In the genomic region with DNA sequence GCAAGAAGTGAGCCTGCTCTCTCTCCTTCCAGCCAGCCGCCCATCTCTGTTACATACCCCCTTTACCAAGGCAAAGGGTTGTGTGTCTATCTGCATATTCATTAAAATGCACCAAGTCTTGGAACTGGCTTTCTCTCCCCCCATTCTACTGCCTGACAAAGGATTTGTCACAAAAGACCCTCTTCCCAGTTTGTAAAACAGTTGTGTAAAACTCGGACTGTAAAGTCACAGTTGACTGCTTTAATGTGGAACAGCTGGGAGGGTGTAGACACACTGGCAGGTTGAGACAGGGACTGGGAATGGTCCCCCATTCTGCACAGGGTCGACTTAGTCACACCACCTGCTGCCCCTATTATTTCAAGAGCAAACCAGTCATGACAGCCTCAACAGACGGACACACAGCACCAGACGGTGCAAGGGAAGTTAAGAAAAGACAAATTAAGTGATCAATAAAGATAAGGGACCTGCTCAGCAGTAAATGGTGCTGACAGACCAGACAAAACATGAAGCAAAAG, we compare ENCODE assay signal across 1 cellular context.
TF ChIP-seq lines count a peak whose summit lies in the region.

No MANE protein-coding gene starts in this region.

TF ChIP-seq in GM23338, 12 proteins besides CTCF, POLR2A, EP300 and RAD21 (continued from another document):
- TF ChIP-seq, protein P1, sequence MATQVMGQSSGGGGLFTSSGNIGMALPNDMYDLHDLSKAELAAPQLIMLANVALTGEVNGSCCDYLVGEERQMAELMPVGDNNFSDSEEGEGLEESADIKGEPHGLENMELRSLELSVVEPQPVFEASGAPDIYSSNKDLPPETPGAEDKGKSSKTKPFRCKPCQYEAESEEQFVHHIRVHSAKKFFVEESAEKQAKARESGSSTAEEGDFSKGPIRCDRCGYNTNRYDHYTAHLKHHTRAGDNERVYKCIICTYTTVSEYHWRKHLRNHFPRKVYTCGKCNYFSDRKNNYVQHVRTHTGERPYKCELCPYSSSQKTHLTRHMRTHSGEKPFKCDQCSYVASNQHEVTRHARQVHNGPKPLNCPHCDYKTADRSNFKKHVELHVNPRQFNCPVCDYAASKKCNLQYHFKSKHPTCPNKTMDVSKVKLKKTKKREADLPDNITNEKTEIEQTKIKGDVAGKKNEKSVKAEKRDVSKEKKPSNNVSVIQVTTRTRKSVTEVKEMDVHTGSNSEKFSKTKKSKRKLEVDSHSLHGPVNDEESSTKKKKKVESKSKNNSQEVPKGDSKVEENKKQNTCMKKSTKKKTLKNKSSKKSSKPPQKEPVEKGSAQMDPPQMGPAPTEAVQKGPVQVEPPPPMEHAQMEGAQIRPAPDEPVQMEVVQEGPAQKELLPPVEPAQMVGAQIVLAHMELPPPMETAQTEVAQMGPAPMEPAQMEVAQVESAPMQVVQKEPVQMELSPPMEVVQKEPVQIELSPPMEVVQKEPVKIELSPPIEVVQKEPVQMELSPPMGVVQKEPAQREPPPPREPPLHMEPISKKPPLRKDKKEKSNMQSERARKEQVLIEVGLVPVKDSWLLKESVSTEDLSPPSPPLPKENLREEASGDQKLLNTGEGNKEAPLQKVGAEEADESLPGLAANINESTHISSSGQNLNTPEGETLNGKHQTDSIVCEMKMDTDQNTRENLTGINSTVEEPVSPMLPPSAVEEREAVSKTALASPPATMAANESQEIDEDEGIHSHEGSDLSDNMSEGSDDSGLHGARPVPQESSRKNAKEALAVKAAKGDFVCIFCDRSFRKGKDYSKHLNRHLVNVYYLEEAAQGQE (IDR thresholded peaks at IDR 0.05; ENCODE audit: unreplicated experiment) = no peak
